ENCODE assay signal across 2 cellular contexts in the genomic region with DNA sequence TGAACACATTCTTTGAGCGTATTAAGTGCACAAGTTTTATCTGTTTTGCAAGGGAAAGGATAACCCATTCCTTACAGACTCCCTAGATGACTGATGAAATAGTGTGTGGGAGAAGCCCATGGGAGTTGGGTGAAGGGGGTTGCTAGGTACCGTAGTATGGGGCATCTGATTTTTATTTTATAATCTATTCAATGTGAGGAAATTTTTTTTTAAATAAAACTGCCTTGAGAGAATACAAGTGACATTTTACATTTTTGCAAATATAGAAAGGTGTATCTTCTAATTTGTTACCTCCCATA.
TF ChIP-seq lines count a peak whose summit lies in the region.

No MANE protein-coding gene starts in this region.

TF ChIP-seq in HepG2, 621 proteins besides CTCF, POLR2A, EP300 and RAD21 (continued from another document):
- TF ChIP-seq HOXA3 (CRISPR knock-in tag; IDR thresholded peaks at IDR 0.05): no peak
- TF ChIP-seq, protein P1, sequence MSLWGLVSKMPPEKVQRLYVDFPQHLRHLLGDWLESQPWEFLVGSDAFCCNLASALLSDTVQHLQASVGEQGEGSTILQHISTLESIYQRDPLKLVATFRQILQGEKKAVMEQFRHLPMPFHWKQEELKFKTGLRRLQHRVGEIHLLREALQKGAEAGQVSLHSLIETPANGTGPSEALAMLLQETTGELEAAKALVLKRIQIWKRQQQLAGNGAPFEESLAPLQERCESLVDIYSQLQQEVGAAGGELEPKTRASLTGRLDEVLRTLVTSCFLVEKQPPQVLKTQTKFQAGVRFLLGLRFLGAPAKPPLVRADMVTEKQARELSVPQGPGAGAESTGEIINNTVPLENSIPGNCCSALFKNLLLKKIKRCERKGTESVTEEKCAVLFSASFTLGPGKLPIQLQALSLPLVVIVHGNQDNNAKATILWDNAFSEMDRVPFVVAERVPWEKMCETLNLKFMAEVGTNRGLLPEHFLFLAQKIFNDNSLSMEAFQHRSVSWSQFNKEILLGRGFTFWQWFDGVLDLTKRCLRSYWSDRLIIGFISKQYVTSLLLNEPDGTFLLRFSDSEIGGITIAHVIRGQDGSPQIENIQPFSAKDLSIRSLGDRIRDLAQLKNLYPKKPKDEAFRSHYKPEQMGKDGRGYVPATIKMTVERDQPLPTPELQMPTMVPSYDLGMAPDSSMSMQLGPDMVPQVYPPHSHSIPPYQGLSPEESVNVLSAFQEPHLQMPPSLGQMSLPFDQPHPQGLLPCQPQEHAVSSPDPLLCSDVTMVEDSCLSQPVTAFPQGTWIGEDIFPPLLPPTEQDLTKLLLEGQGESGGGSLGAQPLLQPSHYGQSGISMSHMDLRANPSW (CRISPR knock-in tag; IDR thresholded peaks at IDR 0.05; ENCODE audit: borderline replicate concordance): no peak
- TF ChIP-seq FOSL1 (CRISPR knock-in tag; IDR thresholded peaks at IDR 0.05; ENCODE audit: borderline replicate concordance): no peak
- no peak for TF ChIP-seq NFE2L2 (IDR thresholded peaks at IDR 0.05; ENCODE audit: low read length)
- TF ChIP-seq GPN1 (CRISPR knock-in tag; IDR thresholded peaks at IDR 0.05; ENCODE audit: borderline replicate concordance): no peak
- TF ChIP-seq MXI1 (IDR thresholded peaks at IDR 0.05; ENCODE audit: borderline replicate concordance, low read depth, low read length): no peak
- TF ChIP-seq NR2F6 (IDR thresholded peaks at IDR 0.05): no peak
- TF ChIP-seq NR2F6 (CRISPR knock-in tag; IDR thresholded peaks at IDR 0.05): no peak
- no peak for TF ChIP-seq MAF1 (CRISPR knock-in tag; IDR thresholded peaks at IDR 0.05; ENCODE audit: borderline replicate concordance)
- TF ChIP-seq ZFP82 (CRISPR knock-in tag; IDR thresholded peaks at IDR 0.05; ENCODE audit: borderline replicate concordance): no peak
- TF ChIP-seq ZNF766 (CRISPR knock-in tag; IDR thresholded peaks at IDR 0.05; ENCODE audit: borderline replicate concordance): no peak
- no peak for TF ChIP-seq NAIF1 (CRISPR knock-in tag; IDR thresholded peaks at IDR 0.05; ENCODE audit: borderline replicate concordance)
- no peak for TF ChIP-seq ZNF629 (CRISPR knock-in tag; conservative IDR thresholded peaks at IDR 0.05)

TF ChIP-seq in GM12891, 5 proteins besides CTCF, POLR2A, EP300 and RAD21 (continued from another document):
- TF ChIP-seq PAX5 (IDR thresholded peaks at IDR 0.05; ENCODE audit: insufficient read depth, low read length, severe bottlenecking): no peak
- no peak for TF ChIP-seq SPI1 (IDR thresholded peaks at IDR 0.05; ENCODE audit: low read depth, low read length)
